Comparison of ENCODE assay signal across 19 cellular contexts in genomic region chr6:152098683-152099082, GRCh38.
"Had no signal": no experiment of that assay in that cellular context is flagged by ENCODE, and none has a peak within 500 bp of the region (broad histone marks: within the 10 kb centered on the region; RNA-seq: fewer than 3 reads in every experiment).

No MANE protein-coding gene starts in this region.

- H3K27ac ChIP-seq: epithelial cell of prostate, esophagus muscularis mucosa, sigmoid colon, stomach, transverse colon had no signal

- H3K27me3 Mint-ChIP-seq: effector memory CD8-positive, alpha-beta T cell had no signal

- H3K4me3 ChIP-seq: esophagus muscularis mucosa, gastrocnemius medialis, mucosa of descending colon, right atrium auricular region, sigmoid colon, skin epidermis, stomach, thoracic aorta, transverse colon had no signal

- H3K27me3 ChIP-seq: esophagus muscularis mucosa, gastrocnemius medialis, right atrium auricular region, sigmoid colon, stomach, transverse colon had no signal

- H3K4me3 Mint-ChIP-seq: effector memory CD8-positive, alpha-beta T cell; naive thymus-derived CD8-positive, alpha-beta T cell had no signal

- H3K9me3 ChIP-seq: esophagus muscularis mucosa, gastrocnemius medialis, mucosa of descending colon, right atrium auricular region, sigmoid colon, stomach, thoracic aorta, transverse colon had no signal

- H3K9me3 Mint-ChIP-seq: effector memory CD8-positive, alpha-beta T cell; naive thymus-derived CD8-positive, alpha-beta T cell had no signal

- H3K36me3 ChIP-seq: esophagus muscularis mucosa, gastrocnemius medialis, right atrium auricular region, sigmoid colon, stomach, thoracic aorta, transverse colon had no signal

- H3K36me3 Mint-ChIP-seq: naive thymus-derived CD8-positive, alpha-beta T cell had no signal

- ATAC-seq: effector memory CD8-positive, alpha-beta T cell; gastrocnemius medialis; left colon; mucosa of descending colon; naive thymus-derived CD8-positive, alpha-beta T cell had no signal

- H3K27ac Mint-ChIP-seq: effector memory CD8-positive, alpha-beta T cell; naive thymus-derived CD8-positive, alpha-beta T cell had no signal

- DNase-seq: effector memory CD8-positive, alpha-beta T cell; gastrocnemius medialis; glutamatergic neuron; left colon; mammary epithelial cell; mucosa of descending colon; naive thymus-derived CD8-positive, alpha-beta T cell; sigmoid colon; stimulated activated CD4-positive, alpha-beta T cell treated with anti-CD3 and anti-CD28 coated beads, Interleukin-2, amount 100 ng/mL, for 24 hours; stimulated activated CD4-positive, alpha-beta T cell treated with anti-CD3 and anti-CD28 coated beads, Interleukin-4, amount 100 ng/mL, for 4 hours; stimulated activated naive CD4-positive, alpha-beta T cell; stomach; substantia nigra; transverse colon had no signal

- H3K4me1 Mint-ChIP-seq: naive thymus-derived CD8-positive, alpha-beta T cell had no signal
